In the genomic region with DNA sequence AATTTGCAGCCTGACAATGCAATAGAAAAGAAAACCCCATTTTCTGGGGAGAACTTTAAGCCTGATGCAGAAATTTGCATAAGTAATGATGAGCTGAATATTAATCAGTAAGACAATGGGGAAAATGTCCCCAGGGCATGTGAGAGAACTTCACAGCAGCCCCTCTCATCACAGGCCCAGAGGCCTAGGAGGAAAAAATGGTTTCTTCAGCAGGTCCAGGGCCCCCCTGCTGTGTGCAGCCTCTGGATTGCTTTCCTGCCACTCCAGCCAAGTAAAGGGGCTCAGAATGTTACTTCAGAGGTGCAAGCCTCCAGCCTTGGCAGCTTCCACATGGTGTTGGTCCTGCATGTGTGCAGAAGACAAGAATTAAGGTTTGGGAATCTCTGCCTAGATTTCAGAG, we compare ENCODE assay signal across 24 cellular contexts.
"Had no signal": no experiment of that assay in that cellular context is flagged by ENCODE, and none has a peak within 500 bp of the region (broad histone marks: within the 10 kb centered on the region; RNA-seq: fewer than 3 reads in every experiment).

No MANE protein-coding gene starts in this region.

- H3K36me3 Mint-ChIP-seq: T-cell had no signal

- H3K4me1 Mint-ChIP-seq: T-cell had no signal

- H3K4me2 ChIP-seq: KMS-11, SK-N-SH had no signal

- H3K27me3 Mint-ChIP-seq: T-cell had no signal

- H3K9ac ChIP-seq: KMS-11, SK-N-SH had no signal

- H3K27ac Mint-ChIP-seq: T-cell; T-helper 1 cell treated with Interleukin-12 subunit alpha and Interleukin-12 subunit beta and Interleukin-4 antibody, amounts not matched to agents 30 μg/mL and 1 μg/mL, for 36 hours had no signal

- H3K9me2 ChIP-seq: SK-N-SH had no signal

- H3K9me3 ChIP-seq: SK-N-SH had no signal

- H3K4me3 Mint-ChIP-seq: T-cell; T-helper 1 cell treated with Interleukin-12 subunit alpha and Interleukin-12 subunit beta and Interleukin-4 antibody, amounts not matched to agents 30 μg/mL and 1 μg/mL, for 36 hours had no signal

- H3K27ac ChIP-seq: HL-60, KMS-11, RWPE1 had no signal

- ATAC-seq: Panc1, T-cell had no signal

- DNase-seq: IMR-90, Kasumi-1, MM.1S, NCI-H1092 treated with DMSO at 0.1 percent for 48 hours, NCI-H1436, NCI-H187, NCI-H2029, NCI-H2081 treated with DMSO at 0.1 percent for 48 hours, NCI-H2171, NCI-H226, NCI-H446, NCI-H510A, NCI-H524 treated with DMSO at 0.1 percent for 48 hours, NCI-H69, NCI-H774, SHP77, SK-N-SH, SW 1271, T-cell had no signal
